ENCODE assay signal across 9 cellular contexts in the genomic region with DNA sequence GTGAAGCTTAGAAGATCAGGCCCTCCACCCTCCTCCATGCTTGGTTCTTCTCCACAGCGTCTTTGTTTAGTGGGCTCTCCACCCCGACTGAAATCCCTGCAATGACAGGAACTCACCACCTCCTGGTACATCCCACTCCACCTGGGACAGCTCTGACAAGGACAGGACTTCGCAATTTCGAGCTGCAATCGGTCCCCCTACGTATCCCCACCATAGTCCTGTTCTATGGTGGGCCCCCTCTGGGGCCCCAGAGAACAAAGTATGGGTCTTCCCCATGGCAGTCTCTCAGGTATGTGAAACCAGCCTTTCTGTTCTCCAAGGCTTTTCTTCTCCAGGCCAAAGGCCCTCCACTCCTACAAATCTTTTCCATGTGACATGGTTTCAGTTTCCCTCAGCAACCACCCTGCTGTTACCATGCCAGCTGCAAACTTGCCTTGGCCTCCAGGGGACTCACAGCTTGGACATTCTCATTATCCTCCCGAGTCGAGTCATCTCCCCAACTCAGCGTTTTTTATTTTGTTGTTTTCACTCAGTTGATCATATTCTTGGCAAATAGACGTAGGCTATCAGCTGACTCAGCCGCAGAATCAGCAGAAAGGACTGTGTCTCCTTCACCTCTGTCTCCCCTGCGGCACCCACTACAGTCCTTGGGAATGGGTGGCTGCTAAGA.
A peak's percentile ranks its signal among the peaks of the same experiment; 100 is the strongest.
DNase-seq lines count a peak whose midpoint lies in the region; ATAC-seq and TF ChIP-seq lines count a peak whose summit lies in the region.
"Had no signal": no experiment of that assay in that cellular context is flagged by ENCODE, and none has a peak within 500 bp of the region (broad histone marks: within the 10 kb centered on the region; RNA-seq: fewer than 3 reads in every experiment).

No MANE protein-coding gene starts in this region.

- intact Hi-C loops in gastrocnemius medialis (cut with DNase I; ENCODE audit: low total_unique reads) (no loop called here), esophagus muscularis mucosa (cut with DNase I) (no loop called here)

- no peaks in the 10 kb centered on the region for H3K9me3 Mint-ChIP-seq in activated CD4-positive, alpha-beta memory T cell treated with anti-CD3 and anti-CD28 coated beads, Interleukin-2, amount 10 ng/mL, durations not matched to agents 7 days and 5 days

- TF ChIP-seq POLR2A in gastrocnemius medialis (IDR thresholded peaks at IDR 0.05) (no peak), esophagus muscularis mucosa (IDR thresholded peaks at IDR 0.05; ENCODE audit: low read depth) (no peak)

- peak; percentile 52 to 53 for ATAC-seq in gastrocnemius medialis

- POLR2A ChIA-PET in activated CD4-positive, alpha-beta memory T cell treated with anti-CD3 and anti-CD28 coated beads, Interleukin-2, amount 10 ng/mL, durations not matched to agents 7 days and 5 days (lab: Charles Lee), result no interaction called here

- H3K9me3 ChIP-seq in gastrocnemius medialis (no peaks in the 10 kb centered on the region), esophagus muscularis mucosa (no peaks in the 10 kb centered on the region)

- CTCF ChIA-PET in activated CD4-positive, alpha-beta memory T cell treated with anti-CD3 and anti-CD28 coated beads, Interleukin-2, amount 10 ng/mL, durations not matched to agents 7 days and 5 days (lab: Charles Lee), result no interaction called here

- no peak overlapping the region for H3K27ac ChIP-seq in gastrocnemius medialis
- H3K27ac ChIP-seq in esophagus muscularis mucosa (replicated peaks in 1 of 4), result no peak overlapping the region

- 70% methylated on average over 12 of the region's 12 CpGs for WGBS in esophagus muscularis mucosa

- H3K27me3 ChIP-seq in gastrocnemius medialis, result no peaks in the 10 kb centered on the region
- H3K27me3 ChIP-seq in esophagus muscularis mucosa, result no peaks in the 10 kb centered on the region

- DNase-seq in GOT3 (lab: John Stamatoyannopoulos, UW) (peak; percentile 70), RPMI8226 (peak; percentile 92), foreskin fibroblast (peak; percentile 12), gastrocnemius medialis (peak in 1 of 2 donors; percentile 22), esophagus muscularis mucosa (ENCODE audit: extremely low spot score) (no peak), DMS114 treated with DMSO at 0.1 percent for 48 hours (lab: John Stamatoyannopoulos, UW; ENCODE audit: unreplicated experiment) (no peak), activated T-cell treated with anti-CD3 and anti-CD28 coated beads for 4 hours (no peak)
- DNase-seq in activated CD4-positive, alpha-beta memory T cell treated with anti-CD3 and anti-CD28 coated beads, Interleukin-2, amount 10 ng/mL, durations not matched to agents 7 days and 5 days, result no peak
- DNase-seq: NCI-H2227 treated with DMSO at 0.1 percent for 48 hours had no signal

- no peak overlapping the region for H3K4me3 Mint-ChIP-seq in activated CD4-positive, alpha-beta memory T cell treated with anti-CD3 and anti-CD28 coated beads, Interleukin-2, amount 10 ng/mL, durations not matched to agents 7 days and 5 days

- no peaks in the 10 kb centered on the region for H3K36me3 Mint-ChIP-seq in activated CD4-positive, alpha-beta memory T cell treated with anti-CD3 and anti-CD28 coated beads, Interleukin-2, amount 10 ng/mL, durations not matched to agents 7 days and 5 days (ENCODE audit: low read depth)

- TF ChIP-seq EP300 in esophagus muscularis mucosa (IDR thresholded peaks at IDR 0.05), result no peak

- no peaks in the 10 kb centered on the region for H3K36me3 ChIP-seq in gastrocnemius medialis
- H3K36me3 ChIP-seq in esophagus muscularis mucosa, result no peaks in the 10 kb centered on the region

- H3K4me3 ChIP-seq in foreskin fibroblast (ENCODE audit: low read depth in 1 of 2, low read length in 2 of 2) (no peak overlapping the region), gastrocnemius medialis (no peak overlapping the region), esophagus muscularis mucosa (no peak overlapping the region)

- peaks cover 39% of the 10 kb centered on the region for H3K27me3 Mint-ChIP-seq in activated CD4-positive, alpha-beta memory T cell treated with anti-CD3 and anti-CD28 coated beads, Interleukin-2, amount 10 ng/mL, durations not matched to agents 7 days and 5 days

- peaks cover 2% of the 10 kb centered on the region for H3K4me1 Mint-ChIP-seq in activated CD4-positive, alpha-beta memory T cell treated with anti-CD3 and anti-CD28 coated beads, Interleukin-2, amount 10 ng/mL, durations not matched to agents 7 days and 5 days

- in situ Hi-C loops in gastrocnemius medialis (cut with MboI; ENCODE audit: low sequenced_read_pairs in 4 of 4), result no loop called here

- H3K4me1 ChIP-seq in gastrocnemius medialis, result peaks cover 0 to 10% of the 10 kb centered on the region in 2 donors
- H3K4me1 ChIP-seq in esophagus muscularis mucosa, result peaks cover 0 to 8% (median 2%) of the 10 kb centered on the region in 4 donors

- no peak overlapping the region for H3K27ac Mint-ChIP-seq in activated CD4-positive, alpha-beta memory T cell treated with anti-CD3 and anti-CD28 coated beads, Interleukin-2, amount 10 ng/mL, durations not matched to agents 7 days and 5 days

- TF ChIP-seq CTCF in foreskin fibroblast (IDR thresholded peaks at IDR 0.05; ENCODE audit: low read depth, low read length) (no peak), gastrocnemius medialis (IDR thresholded peaks at IDR 0.05 in 4 of 5, conservative IDR thresholded peaks at IDR 0.05 in 1 of 5) (no peak), esophagus muscularis mucosa (IDR thresholded peaks at IDR 0.05) (no peak)

Comparison
In these comparisons a context has a peak if more than half of its experiments do, and no peak if none do; other contexts are left out.
1. DNase-seq: peak in GOT3 (single experiment), RPMI8226 (single experiment) and foreskin fibroblast (2 of 2); none in activated CD4-positive, alpha-beta memory T cell treated with anti-CD3 and anti-CD28 coated beads, Interleukin-2, amount 10 ng/mL, durations not matched to agents 7 days and 5 days (single experiment), esophagus muscularis mucosa (single experiment), DMS114 treated with DMSO at 0.1 percent for 48 hours (single experiment) and activated T-cell treated with anti-CD3 and anti-CD28 coated beads for 4 hours (single experiment).